16 cellular contexts compared by ENCODE assay signal in the genomic region with DNA sequence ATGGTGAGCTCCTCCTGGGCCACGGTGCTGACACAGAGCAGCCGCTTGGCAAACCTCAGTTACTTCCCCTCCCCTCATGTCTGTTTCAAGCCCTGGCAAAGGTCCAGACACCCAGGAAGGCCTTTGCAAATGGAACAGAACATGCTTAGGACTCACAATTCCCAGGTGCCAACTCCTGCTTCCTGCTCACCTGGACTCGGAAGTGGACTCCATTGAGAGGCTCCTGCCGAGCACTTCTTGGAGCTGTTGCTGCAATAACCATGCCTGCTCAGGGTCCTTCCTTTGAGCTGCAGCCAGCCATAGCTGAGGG. TPM values are rescaled to one million over a fixed set of nuclear protein-coding genes. Genes with fewer than 3 reads are reported as not detected.
DNase-seq lines count a peak whose midpoint lies in the region; ATAC-seq, FAIRE-seq and TF ChIP-seq lines count a peak whose summit lies in the region.
"Had no signal": no experiment of that assay in that cellular context is flagged by ENCODE, and none has a peak within 500 bp of the region (broad histone marks: within the 10 kb centered on the region; RNA-seq: fewer than 3 reads in every experiment).

No MANE protein-coding gene starts in this region.

- peaks cover 19% of the 10 kb centered on the region for H3K4me1 Mint-ChIP-seq in activated CD4-positive, alpha-beta T cell treated with anti-CD3 and anti-CD28 coated beads, Interleukin-2, amount 10 ng/mL, durations not matched to agents 24 days and 14 days
- H3K4me1 Mint-ChIP-seq in activated CD4-positive, alpha-beta T cell treated with anti-CD3 and anti-CD28 coated beads for 36 hours = peaks cover 23% of the 10 kb centered on the region
- H3K4me1 Mint-ChIP-seq in activated naive CD8-positive, alpha-beta T cell treated with anti-CD3 and anti-CD28 coated beads for 36 hours = peaks cover 2% of the 10 kb centered on the region

- H2BK5ac ChIP-seq in trophoblast cell (ENCODE audit: low read depth, low read length, poor library complexity) = no peak overlapping the region

- no peak overlapping the region for H2AFZ ChIP-seq in trophoblast cell (ENCODE audit: insufficient read depth, low read length, poor library complexity)

- H3K23ac ChIP-seq in trophoblast cell (ENCODE audit: low read length) = no peak overlapping the region

- no peak for FAIRE-seq in H54 (lab: Jason Lieb, UNC)

- peak overlapping the region; percentile 7 for H4K8ac ChIP-seq in trophoblast cell (ENCODE audit: low read depth, low read length)

- H3K36me3 Mint-ChIP-seq in activated CD4-positive, alpha-beta T cell treated with anti-CD3 and anti-CD28 coated beads, Interleukin-2, amount 10 ng/mL, durations not matched to agents 24 days and 14 days (ENCODE audit: low read depth) = peaks cover 25% of the 10 kb centered on the region
- peaks cover 14% of the 10 kb centered on the region for H3K36me3 Mint-ChIP-seq in activated CD4-positive, alpha-beta T cell treated with anti-CD3 and anti-CD28 coated beads for 36 hours (ENCODE audit: low read depth)
- H3K36me3 Mint-ChIP-seq in activated naive CD8-positive, alpha-beta T cell treated with anti-CD3 and anti-CD28 coated beads for 36 hours = no peaks in the 10 kb centered on the region

- H3K9ac ChIP-seq in trophoblast cell (ENCODE audit: low read length) = no peak overlapping the region

- H2BK12ac ChIP-seq in trophoblast cell (ENCODE audit: low read length) = no peak overlapping the region

- H3K27me3 ChIP-seq in trophoblast cell (ENCODE audit: insufficient read depth, low read length) (no peaks in the 10 kb centered on the region), dorsolateral prefrontal cortex (no peaks in the 10 kb centered on the region)
- H3K27me3 ChIP-seq: uterus had no signal

- peaks cover 7% of the 10 kb centered on the region for H3K79me1 ChIP-seq in trophoblast cell (ENCODE audit: low read length)

- TF ChIP-seq POLR2A in NB4 (IDR thresholded peaks at IDR 0.05; ENCODE audit: extremely low read depth, insufficient read length) = no peak
- no peak for TF ChIP-seq POLR2A in H54 (IDR thresholded peaks at IDR 0.05; ENCODE audit: low read depth, low read length)

- ATAC-seq in activated CD4-positive, alpha-beta T cell treated with anti-CD3 and anti-CD28 coated beads for 36 hours = no peak
- ATAC-seq: activated T-cell treated with anti-CD3 and anti-CD28 coated beads, Interleukin-2, amount 50 U/mL, for 4 hours; effector memory CD8-positive, alpha-beta T cell had no signal

- no peaks in the 10 kb centered on the region for H3K36me3 ChIP-seq in trophoblast cell (ENCODE audit: control insufficient read depth in 1 of 2, insufficient read depth in 2 of 2, low read length in 2 of 2)
- H3K36me3 ChIP-seq: uterus had no signal

- no peak overlapping the region for H3K4me2 ChIP-seq in trophoblast cell (ENCODE audit: low read length)

- TF ChIP-seq CTCF in NB4 (IDR thresholded peaks at IDR 0.05; ENCODE audit: low read depth, low read length) = no peak
- peak; percentile 19 for TF ChIP-seq CTCF in VCaP (conservative IDR thresholded peaks at IDR 0.05)
- TF ChIP-seq CTCF in dorsolateral prefrontal cortex (IDR thresholded peaks at IDR 0.05 in 54 of 56, conservative IDR thresholded peaks at IDR 0.05 in 2 of 56; ENCODE audit: low read depth in 1 of 56, partially characterized antibody in 56 of 56) = no peak

- CTCF ChIA-PET in activated CD4-positive, alpha-beta T cell treated with anti-CD3 and anti-CD28 coated beads for 36 hours (lab: Charles Lee) = interaction anchor here (0.7 to 1.3 kb wide), 8 partner anchors 16 to 678 kb away, joined by 3 to 5 read pairs (median 3); no protein-coding TSS in a partner anchor

- H3K4me1 ChIP-seq in trophoblast cell (ENCODE audit: control insufficient read depth in 1 of 2, insufficient read depth in 2 of 2, low read length in 2 of 2) = peaks cover 25 to 31% of the 10 kb centered on the region in 2 experiments

- H3K18ac ChIP-seq in trophoblast cell (ENCODE audit: low read length) = peak overlapping the region; percentile 26

- H3K79me2 ChIP-seq in trophoblast cell (ENCODE audit: control insufficient read depth, insufficient read depth, low read length, poor library complexity) = no peaks in the 10 kb centered on the region

- H3K27ac ChIP-seq in VCaP (peak overlapping the region; percentile 76), trophoblast cell (ENCODE audit: low read depth, low read length) (no peak overlapping the region), dorsolateral prefrontal cortex (no peak overlapping the region)
- H3K27ac ChIP-seq: uterus had no signal

- H4K12ac ChIP-seq in trophoblast cell (ENCODE audit: low read depth, low read length) = peak overlapping the region; percentile 27

- H4K91ac ChIP-seq in trophoblast cell (ENCODE audit: low read depth, low read length) = no peak overlapping the region

- H3K4me3 Mint-ChIP-seq in activated CD4-positive, alpha-beta T cell treated with anti-CD3 and anti-CD28 coated beads, Interleukin-2, amount 10 ng/mL, durations not matched to agents 24 days and 14 days = no peak overlapping the region
- no peak overlapping the region for H3K4me3 Mint-ChIP-seq in activated CD4-positive, alpha-beta T cell treated with anti-CD3 and anti-CD28 coated beads for 36 hours
- no peak overlapping the region for H3K4me3 Mint-ChIP-seq in activated naive CD8-positive, alpha-beta T cell treated with anti-CD3 and anti-CD28 coated beads for 36 hours
- H3K4me3 Mint-ChIP-seq: activated T-cell treated with anti-CD3 and anti-CD28 coated beads, Interleukin-2, amount 50 U/mL, for 4 hours; effector memory CD8-positive, alpha-beta T cell had no signal

- H3K9me3 Mint-ChIP-seq in activated CD4-positive, alpha-beta T cell treated with anti-CD3 and anti-CD28 coated beads, Interleukin-2, amount 10 ng/mL, durations not matched to agents 24 days and 14 days = no peaks in the 10 kb centered on the region
- no peaks in the 10 kb centered on the region for H3K9me3 Mint-ChIP-seq in activated CD4-positive, alpha-beta T cell treated with anti-CD3 and anti-CD28 coated beads for 36 hours (ENCODE audit: low read depth)
- H3K9me3 Mint-ChIP-seq in activated naive CD8-positive, alpha-beta T cell treated with anti-CD3 and anti-CD28 coated beads for 36 hours = no peaks in the 10 kb centered on the region
- H3K9me3 Mint-ChIP-seq: activated T-cell treated with anti-CD3 and anti-CD28 coated beads, Interleukin-2, amount 50 U/mL, for 4 hours; effector memory CD8-positive, alpha-beta T cell had no signal

- H3K4me3 ChIP-seq in NB4 (ENCODE audit: low read depth, low read length) (no peak overlapping the region), trophoblast cell (ENCODE audit: low read depth, low read length) (no peak overlapping the region), dorsolateral prefrontal cortex (no peak overlapping the region)
- H3K4me3 ChIP-seq: uterus had no signal

- intact Hi-C loops in activated CD4-positive, alpha-beta T cell treated with anti-CD3 and anti-CD28 coated beads, Interleukin-2, amount 10 ng/mL, durations not matched to agents 24 days and 14 days (cut with micrococcal nuclease) = no loop called here
- intact Hi-C loops in activated CD4-positive, alpha-beta T cell treated with anti-CD3 and anti-CD28 coated beads for 36 hours (cut with DNase I, micrococcal nuclease) = no loop called here
- intact Hi-C loops in dorsolateral prefrontal cortex (cut with DNase I) = no loop called here

- WGBS in trophoblast cell (ENCODE audit: extremely low coverage, insufficient coverage, insufficient read length) = no CpG with 5 or more reads among the region's 4 CpGs

- H3K4ac ChIP-seq in trophoblast cell (ENCODE audit: low read depth, low read length) = no peak overlapping the region

- peak overlapping the region; percentile 60 for H3K27ac Mint-ChIP-seq in activated CD4-positive, alpha-beta T cell treated with anti-CD3 and anti-CD28 coated beads, Interleukin-2, amount 10 ng/mL, durations not matched to agents 24 days and 14 days
- no peak overlapping the region for H3K27ac Mint-ChIP-seq in activated CD4-positive, alpha-beta T cell treated with anti-CD3 and anti-CD28 coated beads for 36 hours
- H3K27ac Mint-ChIP-seq in activated naive CD8-positive, alpha-beta T cell treated with anti-CD3 and anti-CD28 coated beads for 36 hours = no peak overlapping the region

- H2BK120ac ChIP-seq in trophoblast cell (ENCODE audit: insufficient read depth, low read length, poor library complexity) = no peak overlapping the region

- POLR2A ChIA-PET in activated CD4-positive, alpha-beta T cell treated with anti-CD3 and anti-CD28 coated beads for 36 hours (lab: Charles Lee) = no interaction called here

- no peaks in the 10 kb centered on the region for H3K27me3 Mint-ChIP-seq in activated CD4-positive, alpha-beta T cell treated with anti-CD3 and anti-CD28 coated beads, Interleukin-2, amount 10 ng/mL, durations not matched to agents 24 days and 14 days
- no peaks in the 10 kb centered on the region for H3K27me3 Mint-ChIP-seq in activated CD4-positive, alpha-beta T cell treated with anti-CD3 and anti-CD28 coated beads for 36 hours
- H3K27me3 Mint-ChIP-seq in activated naive CD8-positive, alpha-beta T cell treated with anti-CD3 and anti-CD28 coated beads for 36 hours = no peaks in the 10 kb centered on the region
- H3K27me3 Mint-ChIP-seq: effector memory CD8-positive, alpha-beta T cell had no signal

- no peak overlapping the region for H3K14ac ChIP-seq in trophoblast cell (ENCODE audit: low read length)

- H2AK5ac ChIP-seq in trophoblast cell (ENCODE audit: low read length) = peak overlapping the region; percentile 55

- no peaks in the 10 kb centered on the region for H3K9me3 ChIP-seq in trophoblast cell (ENCODE audit: insufficient read depth, low read depth, low read length)
- H3K9me3 ChIP-seq: uterus had no signal

- no peak for DNase-seq in activated CD4-positive, alpha-beta T cell treated with anti-CD3 and anti-CD28 coated beads, Interleukin-2, amount 10 ng/mL, durations not matched to agents 24 days and 14 days
- DNase-seq in activated CD4-positive, alpha-beta T cell treated with anti-CD3 and anti-CD28 coated beads for 36 hours = no peak
- peak; percentile 23 for DNase-seq in NB4 (ENCODE audit: low read depth)
- DNase-seq in trophoblast cell = peak in 1 of 2 donors; percentile 24
- DNase-seq in dorsolateral prefrontal cortex = no peak
- DNase-seq in activated naive CD8-positive, alpha-beta T cell treated with anti-CD3 and anti-CD28 coated beads for 36 hours = no peak
- DNase-seq in H54 (ENCODE audit: insufficient read length, low spot score) = no peak
- DNase-seq: activated CD4-positive, CD25-positive, alpha-beta regulatory T cell treated with anti-CD3 and anti-CD28 coated beads, Interleukin-2, amount 50 U/mL, for 72 hours; activated T-cell treated with anti-CD3 and anti-CD28 coated beads, Interleukin-2, amount 50 U/mL, for 4 hours; effector memory CD8-positive, alpha-beta T cell; KBM-7; NCI-H748 treated with DMSO at 0.1 percent for 48 hours; stimulated activated CD4-positive, alpha-beta T cell treated with anti-CD3 and anti-CD28 coated beads, Interleukin-12 subunit alpha, Interleukin-12 subunit beta, amount 100 ng/mL, for 4 hours; uterus had no signal

RNA-seq across cellular contexts. Expression of a gene that starts 10.7 kb away (rescaled TPM):
- 0.16 TPM in 1 of 2 replicates, not detected in the other for total RNA-seq in activated CD4-positive, alpha-beta T cell treated with anti-CD3 and anti-CD28 coated beads, Interleukin-2, amount 10 ng/mL, durations not matched to agents 24 days and 14 days
- total RNA-seq in activated CD4-positive, alpha-beta T cell treated with anti-CD3 and anti-CD28 coated beads for 36 hours = under 1 TPM; 0.46 to 0.67 TPM
- polyA plus RNA-seq in trophoblast cell (2013) = 0.55 and 0.56 TPM in 2 replicates
- 1 to 10 TPM in 51 of 120 experiments, under 1 TPM in 62, not detected in 7; 0.19 to 3.1 (median 0.92) TPM for total RNA-seq in dorsolateral prefrontal cortex
- under 1 TPM; 0.20 to 0.31 TPM for total RNA-seq in activated naive CD8-positive, alpha-beta T cell treated with anti-CD3 and anti-CD28 coated beads for 36 hours

RNA-seq across cellular contexts. Expression of a gene that starts 10.7 kb away (rescaled TPM):
- not detected in 2 replicates for total RNA-seq in activated CD4-positive, alpha-beta T cell treated with anti-CD3 and anti-CD28 coated beads, Interleukin-2, amount 10 ng/mL, durations not matched to agents 24 days and 14 days
- not detected for total RNA-seq in activated CD4-positive, alpha-beta T cell treated with anti-CD3 and anti-CD28 coated beads for 36 hours
- 0.22 and 0.26 TPM in 2 replicates for polyA plus RNA-seq in trophoblast cell (2013)
- total RNA-seq in dorsolateral prefrontal cortex = 1 to 10 TPM in 1 of 120 experiments, under 1 TPM in 15, not detected in 104; 0.14 to 1.1 (median 0.40) TPM
- not detected for total RNA-seq in activated naive CD8-positive, alpha-beta T cell treated with anti-CD3 and anti-CD28 coated beads for 36 hours
- total RNA-seq: activated T-cell treated with anti-CD3 and anti-CD28 coated beads, Interleukin-2, amount 50 U/mL, for 4 hours; G401 had no signal

RNA-seq across cellular contexts. Expression of a gene that starts 20.3 kb away (rescaled TPM):
- total RNA-seq in activated CD4-positive, alpha-beta T cell treated with anti-CD3 and anti-CD28 coated beads, Interleukin-2, amount 10 ng/mL, durations not matched to agents 24 days and 14 days = 145 and 150 TPM in 2 replicates
- 100 to 1,000 TPM in 1 of 2 experiments, 10 to 100 TPM in 1; 94.0 to 105 TPM for total RNA-seq in activated CD4-positive, alpha-beta T cell treated with anti-CD3 and anti-CD28 coated beads for 36 hours
- polyA plus RNA-seq in trophoblast cell (2013) = 39.8 and 42.9 TPM in 2 replicates
- total RNA-seq in dorsolateral prefrontal cortex = 10 to 100 TPM in 119 of 120 experiments, 1 to 10 TPM in 1; 10.0 to 57.9 (median 22.8) TPM
- 10 to 100 TPM; 14.1 to 14.4 TPM for total RNA-seq in activated naive CD8-positive, alpha-beta T cell treated with anti-CD3 and anti-CD28 coated beads for 36 hours

RNA-seq across cellular contexts. Expression of a gene that starts 28.2 kb away (rescaled TPM):
- 79.7 and 84.5 TPM in 2 replicates for total RNA-seq in activated CD4-positive, alpha-beta T cell treated with anti-CD3 and anti-CD28 coated beads, Interleukin-2, amount 10 ng/mL, durations not matched to agents 24 days and 14 days
- 10 to 100 TPM; 42.4 to 48.8 TPM for total RNA-seq in activated CD4-positive, alpha-beta T cell treated with anti-CD3 and anti-CD28 coated beads for 36 hours
- 16.6 and 17.0 TPM in 2 replicates for polyA plus RNA-seq in trophoblast cell (2013)
- total RNA-seq in dorsolateral prefrontal cortex = 100 to 1,000 TPM in 2 of 120 experiments, 10 to 100 TPM in 118; 32.1 to 108 (median 62.7) TPM
- total RNA-seq in activated naive CD8-positive, alpha-beta T cell treated with anti-CD3 and anti-CD28 coated beads for 36 hours = 10 to 100 TPM; 31.6 to 32.5 TPM

RNA-seq across cellular contexts. Expression of a gene that starts 29.5 kb away (rescaled TPM):
- 0.79 and 1.4 TPM in 2 replicates for total RNA-seq in activated CD4-positive, alpha-beta T cell treated with anti-CD3 and anti-CD28 coated beads, Interleukin-2, amount 10 ng/mL, durations not matched to agents 24 days and 14 days
- under 1 TPM; 0.79 to 0.80 TPM for total RNA-seq in activated CD4-positive, alpha-beta T cell treated with anti-CD3 and anti-CD28 coated beads for 36 hours
- polyA plus RNA-seq in trophoblast cell (2013) = not detected in 2 replicates
- total RNA-seq in dorsolateral prefrontal cortex = 1 to 10 TPM in 19 of 120 experiments, under 1 TPM in 7, not detected in 94; 0.71 to 2.7 (median 1.2) TPM
- total RNA-seq in activated naive CD8-positive, alpha-beta T cell treated with anti-CD3 and anti-CD28 coated beads for 36 hours = under 1 TPM in 1 of 2 experiments, not detected in 1; 0.66 TPM
- total RNA-seq: G401 had no signal
